14 cellular contexts compared by ENCODE assay signal in the genomic region with DNA sequence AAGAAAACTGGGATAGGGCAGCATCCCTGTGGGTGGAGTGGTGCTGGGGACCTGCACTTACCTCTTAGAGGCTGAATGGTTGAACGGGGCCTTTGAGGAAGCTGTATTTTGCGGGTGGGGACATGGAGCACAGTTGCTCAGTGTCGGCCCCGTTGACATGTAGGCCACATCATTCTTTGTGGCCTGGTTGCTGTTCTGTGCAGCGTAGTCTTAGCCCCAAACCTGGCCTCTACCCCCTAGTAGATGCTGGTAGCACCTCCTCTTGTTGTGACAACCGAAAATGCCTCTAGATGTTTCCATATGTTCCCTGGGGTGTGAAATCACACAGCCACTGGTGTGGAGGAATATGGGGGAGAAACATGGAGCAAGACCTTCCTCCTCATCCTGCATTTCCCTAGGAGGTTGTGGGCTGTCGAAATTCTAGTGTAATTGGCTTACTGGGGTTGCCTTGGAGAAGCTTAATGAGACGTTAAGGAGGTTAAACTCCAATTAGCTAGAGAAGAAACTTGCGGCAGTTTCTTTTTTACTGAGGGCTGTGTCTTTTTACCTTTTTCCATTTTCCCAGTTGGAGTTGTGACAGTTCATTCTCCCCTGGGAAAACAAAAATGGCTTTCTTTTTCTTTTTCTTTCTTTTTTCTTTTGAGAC. TPM values are rescaled to one million over a fixed set of nuclear protein-coding genes. Genes with fewer than 3 reads are reported as not detected.
DNase-seq lines count a peak whose midpoint lies in the region; ATAC-seq and TF ChIP-seq lines count a peak whose summit lies in the region.
"Had no signal": no experiment of that assay in that cellular context is flagged by ENCODE, and none has a peak within 500 bp of the region (broad histone marks: within the 10 kb centered on the region; RNA-seq: fewer than 3 reads in every experiment).

No MANE protein-coding gene starts in this region.

- TF ChIP-seq EP300 in gastroesophageal sphincter (IDR thresholded peaks at IDR 0.05), result no peak

- H3K36me3 Mint-ChIP-seq in H9 (ENCODE audit: insufficient read depth in 1 of 3, low read depth in 3 of 3) (peaks cover 20 to 38% (median 33%) of the 10 kb centered on the region in 3 experiments), T-cell (peaks cover 14% of the 10 kb centered on the region)

- H3K23ac ChIP-seq in H9 (ENCODE audit: insufficient read length, low read depth, low read length), result no peak overlapping the region

- no peak overlapping the region for H2BK15ac ChIP-seq in H9 (ENCODE audit: low read depth, low read length)

- no peak overlapping the region for H2BK20ac ChIP-seq in H9 (ENCODE audit: low read depth, low read length, poor library complexity, severe bottlenecking)

- peaks cover 9% of the 10 kb centered on the region for H3K79me1 ChIP-seq in H9 (ENCODE audit: insufficient read depth, low read depth, low read length, poor library complexity, severe bottlenecking)

- no peaks in the 10 kb centered on the region for H3K9me3 ChIP-seq in H9 (ENCODE audit: control insufficient read depth, low read depth, low read length)
- no peaks in the 10 kb centered on the region for H3K9me3 ChIP-seq in gastroesophageal sphincter
- H3K9me3 ChIP-seq in psoas muscle, result no peaks in the 10 kb centered on the region

- H3K27me3 Mint-ChIP-seq in H9 (ENCODE audit: low read depth) (peaks cover 3% of the 10 kb centered on the region; the same call in 1 of the 2 replicates), T-cell (no peaks in the 10 kb centered on the region)
- H3K27me3 Mint-ChIP-seq: dendritic cell treated with granulocyte-macrophage colony-stimulating factor and Interleukin-4, amounts not matched to agents 40 ng/mL and 50 ng/mL, for 4 days had no signal

- H3K27ac Mint-ChIP-seq in H9 (peak overlapping the region in 2 of 3 experiments; percentile 47 to 79; a peak in 5 of 7 replicates), T-cell (peak overlapping the region; percentile 96 to 99)
- H3K27ac Mint-ChIP-seq: dendritic cell treated with granulocyte-macrophage colony-stimulating factor and Interleukin-4, amounts not matched to agents 40 ng/mL and 50 ng/mL, for 4 days had no signal

- H3K27ac ChIP-seq in H9 (ENCODE audit: insufficient read length, low read depth, low read length) (no peak overlapping the region), gastroesophageal sphincter (peak overlapping the region in 3 of 4 donors; percentile 11 to 55 (median 44)), psoas muscle (peak overlapping the region; percentile 16)
- H3K27ac ChIP-seq: SK-N-MC had no signal

- H3K9me3 Mint-ChIP-seq in H9 (peaks cover 15 to 23% of the 10 kb centered on the region in 2 experiments), T-cell (peaks cover 2 to 12% (median 3%) of the 10 kb centered on the region in 3 donors)

- no peak overlapping the region for H3K4ac ChIP-seq in H9 (ENCODE audit: low read depth, low read length)

- CTCF ChIA-PET in T-cell (lab: Charles Lee), result interaction anchor here in 1 of 2 donors (1.2 kb wide), 1 partner anchor 9 kb away, joined by 3 read pairs; no protein-coding TSS in a partner anchor

- H3K4me1 ChIP-seq in H9 (ENCODE audit: insufficient read depth, low read length) (peaks cover 7% of the 10 kb centered on the region; the same call in 1 of the 2 replicates), gastroesophageal sphincter (peaks cover 0 to 97% (median 57%) of the 10 kb centered on the region in 3 donors), psoas muscle (peaks cover 40% of the 10 kb centered on the region)

- TF ChIP-seq POLR2A in gastroesophageal sphincter (IDR thresholded peaks at IDR 0.05), result no peak

- no peak overlapping the region for H2BK12ac ChIP-seq in H9 (ENCODE audit: insufficient read length, low read depth, low read length)

- no peak overlapping the region for H3K14ac ChIP-seq in H9 (ENCODE audit: insufficient read depth, low read length)

- no peak overlapping the region for H3K9ac ChIP-seq in H9 (ENCODE audit: extremely low read depth, insufficient read length, low read length)

- H4K5ac ChIP-seq in H9 (ENCODE audit: insufficient read length, low read depth, low read length), result no peak overlapping the region

- no peak overlapping the region for H3K56ac ChIP-seq in H9 (ENCODE audit: insufficient read length, low read depth, low read length)

- H3K79me2 ChIP-seq in H9 (ENCODE audit: insufficient read depth, low read length), result peaks cover 35% of the 10 kb centered on the region; the same call in 1 of the 2 replicates

- H2AFZ ChIP-seq in H9 (ENCODE audit: low read length), result no peak overlapping the region

- no peak overlapping the region for H3K4me3 ChIP-seq in gastroesophageal sphincter
- no peak overlapping the region for H3K4me3 ChIP-seq in psoas muscle
- H3K4me3 ChIP-seq: SK-N-MC had no signal

- H3K23me2 ChIP-seq in H9 (ENCODE audit: insufficient read length, low read depth, low read length, poor library complexity, severe bottlenecking), result no peaks in the 10 kb centered on the region

- no peak overlapping the region for H3K18ac ChIP-seq in H9 (ENCODE audit: insufficient read length, low read depth, low read length)

- no peak for DNase-seq in H9
- DNase-seq in T-cell, result peak in 1 of 34 experiments; percentile 9
- no peak for DNase-seq in psoas muscle
- DNase-seq in NCI-H128 (lab: John Stamatoyannopoulos, UW; ENCODE audit: unreplicated experiment), result no peak
- DNase-seq in SHP77 treated with DMSO at 0.1 percent for 48 hours (lab: John Stamatoyannopoulos, UW), result no peak
- DNase-seq: Calu3; foreskin fibroblast; NCI-H1436; NCI-H748 treated with DMSO at 0.1 percent for 48 hours; stimulated activated naive CD4-positive, alpha-beta T cell treated with Interleukin-2 at 50 U/mL for 16 hours had no signal

- H2BK5ac ChIP-seq in H9 (ENCODE audit: insufficient read length, low read length), result no peak overlapping the region

- H3K36me3 ChIP-seq in gastroesophageal sphincter, result no peaks in the 10 kb centered on the region
- no peaks in the 10 kb centered on the region for H3K36me3 ChIP-seq in psoas muscle (ENCODE audit: insufficient read depth in 1 of 2, low read depth in 1 of 2)

- TF ChIP-seq CTCF in H9 (conservative IDR thresholded peaks at IDR 0.05) (no peak), gastroesophageal sphincter (IDR thresholded peaks at IDR 0.05) (no peak), psoas muscle (IDR thresholded peaks at IDR 0.05) (no peak)

- no peak overlapping the region for H3T11ph ChIP-seq in H9 (ENCODE audit: low read length)

- H3K4me3 Mint-ChIP-seq in H9 (no peak overlapping the region), T-cell (peak overlapping the region in 1 of 3 donors; percentile 56)
- H3K4me3 Mint-ChIP-seq: dendritic cell treated with granulocyte-macrophage colony-stimulating factor and Interleukin-4, amounts not matched to agents 40 ng/mL and 50 ng/mL, for 4 days had no signal

- peaks cover 34 to 38% of the 10 kb centered on the region in 2 experiments for H3K4me1 Mint-ChIP-seq in H9
- H3K4me1 Mint-ChIP-seq in T-cell, result peaks cover 84 to 90% (median 88%) of the 10 kb centered on the region in 3 donors

- intact Hi-C loops in psoas muscle (cut with DNase I), result loop anchor here in 1 of 2 donors (10.0 kb wide), 1 partner anchor 66 kb away; no protein-coding TSS in a partner anchor

- POLR2A ChIA-PET in T-cell (lab: Charles Lee), result interaction anchor here (0.6 to 1.1 kb wide), 2 partner anchors 9 to 75 kb away, joined by 7 to 10 read pairs; no protein-coding TSS in a partner anchor

- H4K20me1 ChIP-seq in H9 (ENCODE audit: control insufficient read depth, insufficient read depth, insufficient read length), result no peaks in the 10 kb centered on the region

- H2BK120ac ChIP-seq in H9 (ENCODE audit: low read depth, low read length, poor library complexity, severe bottlenecking), result no peak overlapping the region

- H3K27me3 ChIP-seq in H9 (ENCODE audit: insufficient read depth, low read length) (no peaks in the 10 kb centered on the region), gastroesophageal sphincter (no peaks in the 10 kb centered on the region), psoas muscle (ENCODE audit: insufficient read depth in 3 of 3, low read length in 2 of 3) (no peaks in the 10 kb centered on the region)

- H3K4me2 ChIP-seq in H9 (ENCODE audit: insufficient read depth, insufficient read length, low read length), result no peak overlapping the region

- no peak overlapping the region for H2AK5ac ChIP-seq in H9 (ENCODE audit: insufficient read length, low read length)

- H4K8ac ChIP-seq in H9 (replicated peaks; ENCODE audit: insufficient read length, low read depth, low read length), result no peak overlapping the region

- ATAC-seq in T-cell (replicated peaks in 1 of 4) (no peak), gastroesophageal sphincter (no peak), psoas muscle (no peak), HG03159 (IDR thresholded peaks at IDR 0.05; ENCODE audit: unreplicated experiment) (no peak)

- no CpG with 5 or more reads among the region's 9 CpGs for WGBS in H9 (ENCODE audit: extremely low coverage, insufficient read length, low lambda C conversion rate)
- WGBS in gastroesophageal sphincter (ENCODE audit: low coverage in 1 of 2), 2 donors, result 76 to 79% methylated on average over 3 of the region's 9 CpGs
- 81 to 91% (median 86%) methylated on average over 9 of the region's 9 CpGs for WGBS in psoas muscle, 3 donors

- no peak overlapping the region for H4K91ac ChIP-seq in H9 (ENCODE audit: insufficient read length, low read depth, low read length)

RNA-seq across cellular contexts. Expression of gene ABCC1, which starts 9.4 kb away (rescaled TPM):
- total RNA-seq in H9 (2021) (51.7 and 56.4 TPM in 2 replicates), T-cell (10 to 100 TPM; 59.4 to 68.1 (median 63.0) TPM), gastroesophageal sphincter (100 to 1,000 TPM in 1 of 4 donors, 10 to 100 TPM in 3; 50.8 to 122 (median 63.1) TPM), psoas muscle (10 to 100 TPM; 19.5 to 36.5 (median 30.3) TPM)
- polyA plus RNA-seq in psoas muscle, result 10 to 100 TPM in 2 of 3 donors, 1 to 10 TPM in 1; 7.4 to 20.5 (median 15.1) TPM
